Comparison of ENCODE assay signal across 9 cellular contexts in genomic region chr1:114428083-114428754, GRCh38.
A peak's percentile ranks its signal among the peaks of the same experiment; 100 is the strongest.
DNase-seq lines count a peak whose midpoint lies in the region; ATAC-seq, FAIRE-seq and TF ChIP-seq lines count a peak whose summit lies in the region.
"Had no signal": no experiment of that assay in that cellular context is flagged by ENCODE, and none has a peak within 500 bp of the region (broad histone marks: within the 10 kb centered on the region; RNA-seq: fewer than 3 reads in every experiment).

No MANE protein-coding gene starts in this region.

- H3K9me3 Mint-ChIP-seq in activated T-helper 2 cell treated with anti-CD3 and anti-CD28 coated beads, Interferon-gamma antibody, Interleukin-2, Interleukin-4, amounts not matched to agents 10 μg/mL and 5 μg/mL and 100 μg/mL, durations not matched to agents 14 hours and 24 hours and 36 hours: no peaks in the 10 kb centered on the region

- ATAC-seq in A549 (no peak), SK-N-SH treated with all-trans-retinoic acid at 6 μM for 48 hours (peak; percentile 47; the same call in 1 of the 3 replicates), HG03469 (IDR thresholded peaks at IDR 0.05; ENCODE audit: unreplicated experiment) (no peak), HG02981 (IDR thresholded peaks at IDR 0.05; ENCODE audit: unreplicated experiment) (no peak)

- peaks cover 52% of the 10 kb centered on the region for H3K36me3 Mint-ChIP-seq in activated T-helper 2 cell treated with anti-CD3 and anti-CD28 coated beads, Interferon-gamma antibody, Interleukin-2, Interleukin-4, amounts not matched to agents 10 μg/mL and 5 μg/mL and 100 μg/mL, durations not matched to agents 14 hours and 24 hours and 36 hours (ENCODE audit: low read depth)

- intact Hi-C loops in activated T-helper 2 cell treated with anti-CD3 and anti-CD28 coated beads, Interferon-gamma antibody, Interleukin-2, Interleukin-4, amounts not matched to agents 10 μg/mL and 5 μg/mL and 100 μg/mL, durations not matched to agents 14 hours and 24 hours and 36 hours (cut with micrococcal nuclease): loop anchor here (2.0 kb wide), 1 partner anchor 81 kb away; no protein-coding TSS in a partner anchor

- TF ChIP-seq CTCF in A549 (IDR thresholded peaks at IDR 0.05): peak; percentile 43

- H3K27ac ChIP-seq in A549: no peak overlapping the region

- no peaks in the 10 kb centered on the region for H3K27me3 Mint-ChIP-seq in activated T-helper 2 cell treated with anti-CD3 and anti-CD28 coated beads, Interferon-gamma antibody, Interleukin-2, Interleukin-4, amounts not matched to agents 10 μg/mL and 5 μg/mL and 100 μg/mL, durations not matched to agents 14 hours and 24 hours and 36 hours (ENCODE audit: low read depth)

- peak; percentile 8 to 31; a peak in 1 of 5 replicates for TF ChIP-seq RAD21 in A549 (conservative IDR thresholded peaks at IDR 0.05 in 1 of 2, IDR thresholded peaks at IDR 0.05 in 1 of 2)

- 10% methylated on average over 1 of the region's 1 CpG for WGBS in A549 (ENCODE audit: missing lambda C conversion rate)

- no peak for TF ChIP-seq EP300 in A549 (IDR thresholded peaks at IDR 0.05)

- H3K9me3 ChIP-seq in A549: no peaks in the 10 kb centered on the region

- CTCF ChIA-PET in A549 (lab: Yijun Ruan, JAX): interaction anchor here (0.6 to 2.0 kb wide), 8 partner anchors 13 to 1382 kb away, joined by 3 to 18 read pairs (median 5); no protein-coding TSS in a partner anchor

- DNase-seq in A549 (ENCODE audit: low read depth in 1 of 2, low spot score in 1 of 2) (peak in 1 of 2 experiments; percentile 8), GM04503 (ENCODE audit: low read depth) (peak; percentile 1), foreskin melanocyte (peak; percentile 11), NCI-H1436 treated with DMSO at 0.1 percent for 48 hours (lab: John Stamatoyannopoulos, UW) (no peak)
- no peak for DNase-seq in activated T-helper 2 cell treated with anti-CD3 and anti-CD28 coated beads, Interferon-gamma antibody, Interleukin-2, Interleukin-4, amounts not matched to agents 10 μg/mL and 5 μg/mL and 100 μg/mL, durations not matched to agents 14 hours and 24 hours and 36 hours (ENCODE audit: low spot score)
- DNase-seq: NCI-H1436 had no signal

- H3K4me2 ChIP-seq in A549: no peak overlapping the region

- H3K4me3 ChIP-seq in A549: no peak overlapping the region

- TF ChIP-seq POLR2A in A549 (IDR thresholded peaks at IDR 0.05; ENCODE audit: low read length): no peak

- no peak overlapping the region for H3K27ac Mint-ChIP-seq in activated T-helper 2 cell treated with anti-CD3 and anti-CD28 coated beads, Interferon-gamma antibody, Interleukin-2, Interleukin-4, amounts not matched to agents 10 μg/mL and 5 μg/mL and 100 μg/mL, durations not matched to agents 14 hours and 24 hours and 36 hours

- H3K4me3 Mint-ChIP-seq in activated T-helper 2 cell treated with anti-CD3 and anti-CD28 coated beads, Interferon-gamma antibody, Interleukin-2, Interleukin-4, amounts not matched to agents 10 μg/mL and 5 μg/mL and 100 μg/mL, durations not matched to agents 14 hours and 24 hours and 36 hours (ENCODE audit: low read depth): no peak overlapping the region

- POLR2A ChIA-PET in A549 (lab: Yijun Ruan, JAX): no interaction called here

- H3K4me1 ChIP-seq in A549: no peaks in the 10 kb centered on the region

- peaks cover 9% of the 10 kb centered on the region for H3K4me1 Mint-ChIP-seq in activated T-helper 2 cell treated with anti-CD3 and anti-CD28 coated beads, Interferon-gamma antibody, Interleukin-2, Interleukin-4, amounts not matched to agents 10 μg/mL and 5 μg/mL and 100 μg/mL, durations not matched to agents 14 hours and 24 hours and 36 hours (ENCODE audit: low read depth)

- no peak for FAIRE-seq in A549 (lab: Jason Lieb, UNC)

TF ChIP-seq in A549, 52 proteins besides CTCF, POLR2A, EP300 and RAD21:
- TF ChIP-seq SMC3 (IDR thresholded peaks at IDR 0.05) (peak; percentile 36; the same call in 1 of the 3 replicates), JUNB (IDR thresholded peaks at IDR 0.05) (no peak)
TF ChIP-seq in A549: peak in this region for 1.

TF ChIP-seq in SK-N-SH treated with all-trans-retinoic acid at 6 μM for 48 hours, 23 proteins besides CTCF, POLR2A, EP300 and RAD21:
- TF ChIP-seq ZNF565 (CRISPR knock-in tag; conservative IDR thresholded peaks at IDR 0.05; ENCODE audit: low read depth) (no peak), OSR1 (CRISPR knock-in tag; IDR thresholded peaks at IDR 0.05) (no peak)

Comparison
In these comparisons a context has a peak if more than half of its experiments do, and no peak if none do; other contexts are left out.
1. DNase-seq: peak in GM04503 (single experiment) and foreskin melanocyte (single experiment); none in activated T-helper 2 cell treated with anti-CD3 and anti-CD28 coated beads, Interferon-gamma antibody, Interleukin-2, Interleukin-4, amounts not matched to agents 10 μg/mL and 5 μg/mL and 100 μg/mL, durations not matched to agents 14 hours and 24 hours and 36 hours (single experiment) and NCI-H1436 treated with DMSO at 0.1 percent for 48 hours (single experiment).